ENCODE assay signal across 20 cellular contexts in genomic region chr13:100314132-100314910, GRCh38.
"Had no signal": no experiment of that assay in that cellular context is flagged by ENCODE, and none has a peak within 500 bp of the region (broad histone marks: within the 10 kb centered on the region; RNA-seq: fewer than 3 reads in every experiment).

No MANE protein-coding gene starts in this region.

- H3K27ac Mint-ChIP-seq: activated B cell treated with CpG ODN at 0.5 μM for 24 hours; activated CD8-positive, alpha-beta T cell treated with anti-CD3 and anti-CD28 coated beads for 36 hours; activated naive CD8-positive, alpha-beta T cell; neural progenitor cell; stimulated activated naive CD8-positive, alpha-beta T cell treated with anti-CD3 and anti-CD28 coated beads, Interleukin-15, amount 100 ng/mL, for 72 hours had no signal

- H3K9me3 Mint-ChIP-seq: activated B cell treated with CpG ODN at 0.5 μM for 24 hours, neural progenitor cell had no signal

- H3K9me3 ChIP-seq: body of pancreas, gastroesophageal sphincter, ovary, testis had no signal

- DNase-seq: activated B cell treated with CpG ODN at 0.5 μM for 24 hours; activated CD4-positive, alpha-beta T cell treated with anti-CD3 and anti-CD28 coated beads for 48 hours; activated CD8-positive, alpha-beta T cell treated with anti-CD3 and anti-CD28 coated beads for 36 hours; activated effector memory CD4-positive, alpha-beta T cell treated with anti-CD3 and anti-CD28 coated beads, Interleukin-2, amount 50 U/mL, for 16 hours; activated T-cell treated with anti-CD3 and anti-CD28 coated beads, Interleukin-2, amount 50 U/mL, for 48 hours; amniotic stem cell; body of pancreas; effector CD4-positive, alpha-beta T cell; naive B cell; ovary; stimulated activated CD4-positive, alpha-beta T cell treated with anti-CD3 and anti-CD28 coated beads, Interleukin-1b, Interleukin-23, amount 100 ng/mL, for 48 hours; stimulated activated naive CD8-positive, alpha-beta T cell treated with anti-CD3 and anti-CD28 coated beads, Interleukin-15, amount 100 ng/mL, for 72 hours; T-helper 2 cell; testis had no signal

- H3K4me1 ChIP-seq: body of pancreas, gastroesophageal sphincter, neural progenitor cell, testis had no signal

- H3K9ac ChIP-seq: neural progenitor cell had no signal

- ATAC-seq: activated CD8-positive, alpha-beta T cell treated with anti-CD3 and anti-CD28 coated beads for 36 hours; body of pancreas; gastroesophageal sphincter; stimulated activated naive CD8-positive, alpha-beta T cell treated with anti-CD3 and anti-CD28 coated beads, Interleukin-15, amount 100 ng/mL, for 72 hours had no signal

- FAIRE-seq: endothelial cell of umbilical vein had no signal

- H3K27ac ChIP-seq: body of pancreas, coronary artery, gastroesophageal sphincter, neural progenitor cell, ovary, testis had no signal

- H2AFZ ChIP-seq: neural progenitor cell had no signal

- H3K27me3 Mint-ChIP-seq: activated B cell treated with CpG ODN at 0.5 μM for 24 hours; activated CD8-positive, alpha-beta T cell treated with anti-CD3 and anti-CD28 coated beads for 36 hours; activated naive CD8-positive, alpha-beta T cell; central memory CD8-positive, alpha-beta T cell; naive B cell; stimulated activated naive CD8-positive, alpha-beta T cell treated with anti-CD3 and anti-CD28 coated beads, Interleukin-15, amount 100 ng/mL, for 72 hours had no signal

- H3K4me3 ChIP-seq: body of pancreas, coronary artery, gastroesophageal sphincter, neural progenitor cell, ovary, testis had no signal

- H3K4me2 ChIP-seq: neural progenitor cell had no signal

- H3K4me3 Mint-ChIP-seq: activated B cell treated with CpG ODN at 0.5 μM for 24 hours; activated CD8-positive, alpha-beta T cell treated with anti-CD3 and anti-CD28 coated beads for 36 hours; activated naive CD8-positive, alpha-beta T cell; central memory CD8-positive, alpha-beta T cell; naive B cell; neural progenitor cell; stimulated activated naive CD8-positive, alpha-beta T cell treated with anti-CD3 and anti-CD28 coated beads, Interleukin-15, amount 100 ng/mL, for 72 hours had no signal

- H3K36me3 ChIP-seq: neural progenitor cell, ovary had no signal

- H3K4me1 Mint-ChIP-seq: activated B cell treated with CpG ODN at 0.5 μM for 24 hours; central memory CD8-positive, alpha-beta T cell; naive B cell; stimulated activated naive CD8-positive, alpha-beta T cell treated with anti-CD3 and anti-CD28 coated beads, Interleukin-15, amount 100 ng/mL, for 72 hours had no signal

- H3K27me3 ChIP-seq: body of pancreas, gastroesophageal sphincter, neural progenitor cell, ovary, testis had no signal
